ENCODE assay signal across 1 cellular context in the genomic region with DNA sequence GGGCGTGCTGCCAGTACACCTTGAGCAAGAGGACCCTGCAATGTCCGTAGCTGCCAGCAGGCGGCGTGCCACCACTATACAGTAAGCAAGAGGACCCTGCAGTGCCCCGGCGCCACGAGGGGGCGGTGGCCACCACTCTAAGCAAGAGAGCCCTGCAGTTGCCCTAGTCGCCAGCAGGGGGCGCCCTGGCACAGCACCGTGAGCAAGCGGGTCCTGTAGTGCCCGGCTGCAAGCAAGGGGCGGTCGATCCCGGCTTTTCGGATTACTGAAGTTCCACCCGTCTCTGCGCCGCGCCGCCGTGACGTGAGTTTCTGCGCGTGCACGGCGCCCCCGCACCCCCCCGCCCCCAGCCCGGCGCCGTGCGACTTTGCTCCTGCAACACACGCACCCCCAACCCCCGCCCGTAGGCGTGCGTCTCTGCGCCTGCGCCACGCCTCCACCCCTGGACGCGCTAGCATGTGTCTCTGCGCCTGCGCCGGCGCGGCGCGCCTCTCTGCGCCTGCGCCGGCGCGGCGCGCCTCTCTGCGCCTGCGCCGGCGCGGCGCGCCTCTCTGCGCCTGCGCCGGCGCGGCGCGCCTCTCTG. TPM values are rescaled to one million over a fixed set of nuclear protein-coding genes. Genes with fewer than 3 reads are reported as not detected.
"Had no signal": no experiment of that assay in that cellular context is flagged by ENCODE, and none has a peak within 500 bp of the region (broad histone marks: within the 10 kb centered on the region; RNA-seq: fewer than 3 reads in every experiment).

No MANE protein-coding gene starts in this region.

RNA-seq across cellular contexts. Expression of a gene that starts 31.2 kb away (rescaled TPM):
- total RNA-seq: IMR-90 had no signal
